In genomic region chr6:29926081-29926794, GRCh38 we compare ENCODE assay signal across 8 cellular contexts.
DNase-seq lines count a peak whose midpoint lies in the region; ATAC-seq and TF ChIP-seq lines count a peak whose summit lies in the region.

No MANE protein-coding gene starts in this region.

- no peaks in the 10 kb centered on the region for H3K27me3 ChIP-seq in mucosa of rectum (ENCODE audit: control insufficient read depth in 2 of 2, insufficient read depth in 2 of 2, low read length in 2 of 2)

- H3K9ac ChIP-seq in mucosa of rectum (ENCODE audit: low read depth in 1 of 2, low read length in 2 of 2), result peak overlapping the region; percentile 83 to 98

- no peaks in the 10 kb centered on the region for H3K9me3 Mint-ChIP-seq in dendritic cell treated with granulocyte-macrophage colony-stimulating factor and Interleukin-4, amounts not matched to agents 40 ng/mL and 50 ng/mL, for 4 days

- no peaks in the 10 kb centered on the region for H3K36me3 Mint-ChIP-seq in dendritic cell treated with granulocyte-macrophage colony-stimulating factor and Interleukin-4, amounts not matched to agents 40 ng/mL and 50 ng/mL, for 4 days (ENCODE audit: low read depth)

- H3K4me3 Mint-ChIP-seq in dendritic cell treated with granulocyte-macrophage colony-stimulating factor and Interleukin-4, amounts not matched to agents 40 ng/mL and 50 ng/mL, for 4 days, result peak overlapping the region; percentile 70

- intact Hi-C loops in dendritic cell treated with granulocyte-macrophage colony-stimulating factor and Interleukin-4, amounts not matched to agents 40 ng/mL and 50 ng/mL, for 4 days (cut with micrococcal nuclease), result loop anchor here (5.0 kb wide), 2 partner anchors 39 to 41 kb away; no protein-coding TSS in a partner anchor

- peaks cover 29% of the 10 kb centered on the region for H3K4me1 Mint-ChIP-seq in dendritic cell treated with granulocyte-macrophage colony-stimulating factor and Interleukin-4, amounts not matched to agents 40 ng/mL and 50 ng/mL, for 4 days (ENCODE audit: low read depth)

- H3K36me3 ChIP-seq in mucosa of rectum (ENCODE audit: control insufficient read depth in 2 of 2, insufficient read depth in 2 of 2, low read length in 2 of 2), result no peaks in the 10 kb centered on the region

- peaks cover 6 to 17% of the 10 kb centered on the region in 2 donors for H3K4me1 ChIP-seq in mucosa of rectum (ENCODE audit: control insufficient read depth in 2 of 2, insufficient read depth in 2 of 2, low read length in 2 of 2)

- CTCF ChIA-PET in AG04449 (lab: Yijun Ruan, JAX), result no interaction called here

- peak overlapping the region; percentile 92 for H3K27ac Mint-ChIP-seq in dendritic cell treated with granulocyte-macrophage colony-stimulating factor and Interleukin-4, amounts not matched to agents 40 ng/mL and 50 ng/mL, for 4 days

- DNase-seq in AG04449 (ENCODE audit: low read depth, low spot score) (no peak), OCI-M1 (lab: John Stamatoyannopoulos, UW) (peak; percentile 62), HPDE6-E6E7 (ENCODE audit: extremely low spot score) (no peak), NCI-H526 treated with DMSO at 0.1 percent for 48 hours (lab: John Stamatoyannopoulos, UW) (no peak)

- no peaks in the 10 kb centered on the region for H3K9me3 ChIP-seq in mucosa of rectum (ENCODE audit: control insufficient read depth in 2 of 2, low read length in 2 of 2)

- H3K4me3 ChIP-seq in AG04449 (ENCODE audit: low read depth, low read length) (peak overlapping the region; percentile 67), mucosa of rectum (ENCODE audit: low read length in 2 of 2) (peak overlapping the region; percentile 78 to 85)

- no peaks in the 10 kb centered on the region for H3K27me3 Mint-ChIP-seq in dendritic cell treated with granulocyte-macrophage colony-stimulating factor and Interleukin-4, amounts not matched to agents 40 ng/mL and 50 ng/mL, for 4 days

- TF ChIP-seq CTCF in AG04449 (IDR thresholded peaks at IDR 0.05; ENCODE audit: insufficient read depth, low read length, missing control alignments), result no peak

- peak; percentile 16 for ATAC-seq in GM21423 (IDR thresholded peaks at IDR 0.05; ENCODE audit: unreplicated experiment)
- ATAC-seq in HG02973 (IDR thresholded peaks at IDR 0.05; ENCODE audit: unreplicated experiment), result no peak

- POLR2A ChIA-PET in AG04449 (lab: Yijun Ruan, JAX), result no interaction called here

- H3K27ac ChIP-seq in mucosa of rectum (ENCODE audit: low read depth in 2 of 2, low read length in 2 of 2), result peak overlapping the region; percentile 88 to 95
